10 cellular contexts compared by ENCODE assay signal in the genomic region with DNA sequence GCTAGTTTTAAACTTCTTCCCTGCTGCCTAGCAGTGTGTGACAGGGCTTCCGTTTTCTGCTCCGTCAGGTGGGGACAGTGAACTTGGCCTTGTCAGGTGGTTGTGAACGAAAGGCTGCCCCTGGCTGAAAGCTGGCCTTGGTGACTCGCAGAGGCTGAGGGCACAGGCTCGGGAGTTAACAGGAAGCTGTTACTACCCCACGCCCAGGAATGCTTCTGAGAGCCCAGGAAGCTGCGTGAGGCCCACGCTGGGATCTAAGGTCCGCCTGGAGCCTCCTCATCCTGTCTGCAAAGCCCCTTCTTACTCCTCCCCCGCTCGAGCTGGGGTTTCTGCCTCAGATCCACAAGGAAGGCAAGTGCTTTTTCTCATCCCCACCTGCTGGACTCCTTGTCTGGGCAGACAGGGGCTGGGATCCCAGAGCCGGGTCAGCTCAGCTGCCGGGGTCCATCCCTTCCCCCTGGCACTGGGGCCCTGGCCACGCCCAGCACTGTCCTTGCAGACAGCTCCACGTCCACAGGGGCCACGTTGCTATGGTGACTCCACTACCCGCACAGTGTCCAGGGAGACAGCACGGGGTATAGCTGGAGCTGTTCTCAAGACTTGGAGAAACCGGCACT.
A peak's percentile ranks its signal among the peaks of the same experiment; 100 is the strongest.
DNase-seq lines count a peak whose midpoint lies in the region; ATAC-seq lines count a peak whose summit lies in the region.
"Had no signal": no experiment of that assay in that cellular context is flagged by ENCODE, and none has a peak within 500 bp of the region (broad histone marks: within the 10 kb centered on the region; RNA-seq: fewer than 3 reads in every experiment).

No MANE protein-coding gene starts in this region.

- ATAC-seq in GM21423 (IDR thresholded peaks at IDR 0.05; ENCODE audit: unreplicated experiment) = peak; percentile 54
- ATAC-seq in HG03378 (IDR thresholded peaks at IDR 0.05; ENCODE audit: unreplicated experiment) = no peak
- no peak for ATAC-seq in HG03457 (IDR thresholded peaks at IDR 0.05; ENCODE audit: unreplicated experiment)

- peak; percentile 23 for DNase-seq in AG08396 (ENCODE audit: low spot score)
- peak; percentile 15 for DNase-seq in SK-N-DZ (ENCODE audit: low spot score)
- DNase-seq in iPS-NIHi11 (ENCODE audit: low spot score) = peak; percentile 56
- no peak for DNase-seq in occipital lobe (lab: John Stamatoyannopoulos, UW)
- DNase-seq in MV-4-11 (lab: John Stamatoyannopoulos, UW) = no peak
- DNase-seq: activated CD4-positive, alpha-beta memory T cell treated with anti-CD3 and anti-CD28 coated beads, Interleukin-2, amount 10 ng/mL, durations not matched to agents 7 days and 5 days; heart right ventricle had no signal

Comparison
In these comparisons a context has a peak if more than half of its experiments do, and no peak if none do; other contexts are left out.
1. DNase-seq: peak in AG08396 (single experiment), SK-N-DZ (single experiment) and iPS-NIHi11 (single experiment); none in occipital lobe (single experiment) and MV-4-11 (single experiment).